22 cellular contexts compared by ENCODE assay signal in the genomic region with DNA sequence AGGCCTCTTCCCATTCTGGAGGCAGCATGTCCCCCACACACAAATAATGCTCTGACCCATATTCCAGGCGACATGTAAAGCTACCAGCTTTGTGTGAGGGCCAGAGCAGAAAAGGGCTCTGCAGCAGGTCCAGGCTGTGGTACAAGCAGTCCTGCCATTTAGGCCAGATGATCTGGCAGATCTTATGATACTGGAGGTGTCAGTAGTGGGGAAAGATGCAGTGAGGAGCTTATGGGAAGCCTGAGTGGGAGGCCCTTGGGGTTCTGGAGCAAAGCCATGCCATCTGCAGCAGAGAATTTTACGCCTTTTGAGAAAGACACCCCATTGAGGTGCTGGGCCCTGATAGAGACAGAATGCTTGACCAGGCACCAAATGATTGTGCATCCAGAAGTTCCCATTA. TPM values are rescaled to one million over a fixed set of nuclear protein-coding genes. Genes with fewer than 3 reads are reported as not detected.
"Had no signal": no experiment of that assay in that cellular context is flagged by ENCODE, and none has a peak within 500 bp of the region (broad histone marks: within the 10 kb centered on the region; RNA-seq: fewer than 3 reads in every experiment).

No MANE protein-coding gene starts in this region.

- ATAC-seq: HepG2 had no signal

- DNase-seq: IMR-90, Karpas-422, KG1, MG63, NCI-H1092, NCI-H1105 treated with DMSO at 0.1 percent for 48 hours, NCI-H1417 treated with DMSO at 0.1 percent for 48 hours, NCI-H146, NCI-H1694 treated with DMSO at 0.1 percent for 48 hours, NCI-H1930, NCI-H2081, NCI-H2107, NCI-H2227 treated with DMSO at 0.1 percent for 48 hours, NCI-H510A, NCI-H524 treated with DMSO at 0.1 percent for 48 hours, NCI-H69, NCI-H774, Right ventricle myocardium superior, RPMI8226, SIG-M5 had no signal

RNA-seq across cellular contexts. Expression of a gene that starts 7.7 kb away (rescaled TPM):
- total RNA-seq: HepG2, HT1080 had no signal

RNA-seq across cellular contexts. Expression of a gene that starts 17.8 kb away (rescaled TPM):
- total RNA-seq: HepG2 had no signal
